In the genomic region with DNA sequence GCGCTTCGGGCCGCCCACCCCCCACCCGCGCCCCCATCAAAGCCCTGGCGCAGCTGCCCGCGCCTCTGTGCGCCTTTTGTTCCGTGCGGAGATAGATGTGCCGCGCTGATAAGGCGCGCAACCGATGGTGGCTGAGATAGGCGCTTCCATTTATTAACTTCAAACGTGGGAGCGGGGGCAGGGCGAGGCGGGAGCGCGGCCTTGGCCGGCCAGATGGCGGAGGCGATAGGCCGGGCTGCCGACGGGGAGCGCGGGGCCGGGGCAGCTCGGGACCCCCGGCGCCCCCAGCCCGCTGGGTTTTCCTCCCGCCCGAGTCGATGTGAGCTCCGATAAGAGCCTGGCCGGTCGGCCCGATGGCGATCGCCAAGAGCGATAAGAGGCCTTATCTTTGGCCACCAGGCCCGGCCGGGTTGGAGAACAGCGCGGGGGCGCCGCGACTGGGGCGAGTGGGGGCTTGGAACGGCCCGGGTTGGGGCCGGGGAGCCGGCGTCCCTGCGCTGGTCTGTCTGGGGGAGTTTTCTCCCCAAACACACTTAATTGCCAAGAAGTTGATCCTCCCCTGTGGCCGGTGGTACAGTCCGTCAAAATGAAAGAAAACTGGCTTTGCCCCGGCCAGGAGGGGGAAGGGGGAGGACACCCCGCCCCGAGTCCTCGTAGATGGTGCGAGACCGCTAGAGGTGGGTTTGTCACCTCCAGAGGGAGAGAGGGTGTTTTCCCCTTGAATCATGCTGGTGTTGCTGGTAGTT, we compare ENCODE assay signal across 8 cellular contexts. TPM values are rescaled to one million over a fixed set of nuclear protein-coding genes. Genes with fewer than 3 reads are reported as not detected.
DNase-seq lines count a peak whose midpoint lies in the region; ATAC-seq and TF ChIP-seq lines count a peak whose summit lies in the region.

No MANE protein-coding gene starts in this region.

- TF ChIP-seq CTCF in adrenal gland (IDR thresholded peaks at IDR 0.05) = no peak

- peaks cover 18 to 42% of the 10 kb centered on the region in 2 donors for H3K4me1 ChIP-seq in adrenal gland (replicated peaks in 1 of 2)

- H3K27ac ChIP-seq in adrenal gland = peak overlapping the region in 4 of 5 donors; percentile 40 to 87 (median 68)

- no peak for TF ChIP-seq POLR2A in adrenal gland (IDR thresholded peaks at IDR 0.05)

- intact Hi-C loops in adrenal gland (cut with DNase I) = no loop called here

- no peaks in the 10 kb centered on the region for H3K9me3 ChIP-seq in adrenal gland (replicated peaks in 1 of 3)

- DNase-seq in Daoy (ENCODE audit: low read depth) (peak; percentile 60), HCEC 1CT (peak; percentile 21), SW 1271 (lab: John Stamatoyannopoulos, UW) (peak; percentile 39 to 65), adrenal gland (peak; percentile 48 to 79 (median 68)), kidney glomerular epithelial cell (lab: John Stamatoyannopoulos, UW) (peak; percentile 7), Ammon's horn (ENCODE audit: low spot score) (no peak)
- DNase-seq in stimulated activated CD4-positive, alpha-beta T cell treated with anti-CD3 and anti-CD28 coated beads, Interleukin-4, amount 100 ng/mL, for 48 hours (ENCODE audit: low read depth in 2 of 2) = peak; percentile 65 to 81

- 0 to 1% (median 1%) methylated on average over 14 to 68 of the region's 68 CpGs for WGBS in adrenal gland, 4 donors

- peak overlapping the region in 3 of 4 donors; percentile 25 to 88 (median 41) for H3K4me3 ChIP-seq in adrenal gland

- no peak for ATAC-seq in GM21528 (IDR thresholded peaks at IDR 0.05; ENCODE audit: low FRiP score, unreplicated experiment)

- no peaks in the 10 kb centered on the region for H3K27me3 ChIP-seq in adrenal gland

- no peaks in the 10 kb centered on the region for H3K36me3 ChIP-seq in adrenal gland (replicated peaks in 1 of 2)

RNA-seq across cellular contexts. Expression of a gene that starts 2.7 kb away (rescaled TPM):
- 0.30 and 0.40 TPM in 2 replicates for total RNA-seq in Daoy (2014; rRNA removed; shearing (Covaris generic))
- total RNA-seq in adrenal gland = 10 to 100 TPM in 1 of 8 donors, 1 to 10 TPM in 6, under 1 TPM in 1; 0.69 to 10.2 (median 3.5) TPM
- polyA plus RNA-seq in adrenal gland = 10 to 100 TPM in 1 of 3 donors, 1 to 10 TPM in 1, under 1 TPM in 1; 0.37 to 23.8 (median 7.0) TPM
